In the genomic region with DNA sequence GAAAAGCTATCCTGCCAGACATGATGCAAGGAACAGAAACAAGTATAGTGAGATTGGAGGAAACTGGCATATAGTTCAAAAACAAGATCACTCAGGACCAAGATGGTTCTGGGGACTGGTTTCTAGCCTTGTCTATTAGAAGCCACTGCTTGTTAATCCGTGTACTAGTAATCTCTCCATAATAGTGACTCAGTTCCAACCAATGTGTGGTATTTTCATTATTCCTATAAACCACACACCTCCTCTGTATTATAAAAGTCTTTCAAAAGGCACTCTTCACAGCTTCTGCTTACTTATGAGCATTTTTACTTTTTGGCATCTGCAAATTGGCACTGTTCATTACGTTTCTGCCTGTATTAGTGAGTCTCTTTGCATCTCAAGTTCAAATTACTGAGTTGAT, we compare ENCODE assay signal across 1 cellular context.
TF ChIP-seq lines count a peak whose summit lies in the region.

No MANE protein-coding gene starts in this region.

TF ChIP-seq in IMR-90, 13 proteins besides CTCF, POLR2A, EP300 and RAD21:
- no peak for TF ChIP-seq RFX5 (IDR thresholded peaks at IDR 0.05; ENCODE audit: low read depth, low read length)
- no peak for TF ChIP-seq MAFK (IDR thresholded peaks at IDR 0.05; ENCODE audit: low read depth, low read length)
- TF ChIP-seq, protein P1, sequence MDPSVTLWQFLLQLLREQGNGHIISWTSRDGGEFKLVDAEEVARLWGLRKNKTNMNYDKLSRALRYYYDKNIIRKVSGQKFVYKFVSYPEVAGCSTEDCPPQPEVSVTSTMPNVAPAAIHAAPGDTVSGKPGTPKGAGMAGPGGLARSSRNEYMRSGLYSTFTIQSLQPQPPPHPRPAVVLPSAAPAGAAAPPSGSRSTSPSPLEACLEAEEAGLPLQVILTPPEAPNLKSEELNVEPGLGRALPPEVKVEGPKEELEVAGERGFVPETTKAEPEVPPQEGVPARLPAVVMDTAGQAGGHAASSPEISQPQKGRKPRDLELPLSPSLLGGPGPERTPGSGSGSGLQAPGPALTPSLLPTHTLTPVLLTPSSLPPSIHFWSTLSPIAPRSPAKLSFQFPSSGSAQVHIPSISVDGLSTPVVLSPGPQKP (IDR thresholded peaks at IDR 0.05; ENCODE audit: borderline replicate concordance, low read depth, low read length): no peak
- no peak for TF ChIP-seq RCOR1 (IDR thresholded peaks at IDR 0.05; ENCODE audit: insufficient replicate concordance, low read length)
- TF ChIP-seq SMC3 (IDR thresholded peaks at IDR 0.05; ENCODE audit: low read depth, low read length): no peak
- TF ChIP-seq BHLHE40 (IDR thresholded peaks at IDR 0.05; ENCODE audit: low read depth, low read length): no peak
- TF ChIP-seq MAZ (IDR thresholded peaks at IDR 0.05; ENCODE audit: borderline replicate concordance, low read depth, low read length): no peak
- no peak for TF ChIP-seq MXI1 (IDR thresholded peaks at IDR 0.05; ENCODE audit: borderline replicate concordance, low read depth, low read length)
- no peak for TF ChIP-seq CHD1 (IDR thresholded peaks at IDR 0.05; ENCODE audit: low read depth, low read length)
- TF ChIP-seq FOS (IDR thresholded peaks at IDR 0.05; ENCODE audit: low read depth, low read length): no peak
- no peak for TF ChIP-seq CEBPB (IDR thresholded peaks at IDR 0.05; ENCODE audit: low read depth, low read length)
- TF ChIP-seq NFE2L2 (IDR thresholded peaks at IDR 0.05; ENCODE audit: low read depth, low read length): no peak
